ENCODE assay signal across 23 cellular contexts in the genomic region with DNA sequence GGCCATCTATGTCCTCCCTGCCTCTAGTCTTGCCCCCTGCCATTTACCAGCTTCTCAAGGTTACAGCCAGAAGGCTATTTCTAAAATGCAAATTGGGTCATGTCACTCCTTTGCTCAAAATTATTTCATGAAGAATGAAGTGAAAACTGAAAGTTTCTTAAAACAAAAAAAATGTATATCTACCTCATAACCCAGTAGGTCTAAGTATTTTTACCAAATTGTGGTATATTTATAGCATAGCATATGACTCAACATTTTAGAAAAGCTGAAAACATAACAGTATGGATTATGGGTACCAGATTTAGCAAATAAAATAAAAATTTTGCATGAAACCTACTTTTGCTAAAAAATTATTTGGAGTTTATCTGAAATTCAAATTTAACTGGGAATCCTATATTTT.
DNase-seq lines count a peak whose midpoint lies in the region; ATAC-seq and TF ChIP-seq lines count a peak whose summit lies in the region.
"Had no signal": no experiment of that assay in that cellular context is flagged by ENCODE, and none has a peak within 500 bp of the region (broad histone marks: within the 10 kb centered on the region; RNA-seq: fewer than 3 reads in every experiment).

No MANE protein-coding gene starts in this region.

- DNase-seq in stimulated activated CD4-positive, alpha-beta T cell treated with anti-CD3 and anti-CD28 coated beads, Interleukin-2, amount 100 ng/mL, for 48 hours, result no peak
- no peak for DNase-seq in lower lobe of right lung
- no peak for DNase-seq in MV-4-11 (lab: John Stamatoyannopoulos, UW)
- DNase-seq in NCI-H1105 treated with DMSO at 0.1 percent for 48 hours (lab: John Stamatoyannopoulos, UW), result no peak
- DNase-seq: 8988T; Caco-2; CD4-positive, alpha-beta memory T cell; DMS 273 treated with DMSO at 0.1 percent for 48 hours; DMS79 treated with DMSO at 0.1 percent for 48 hours; Kasumi-1; NCI-H1048; NCI-H1436 treated with DMSO at 0.1 percent for 48 hours; NCI-H1930; NCI-H2227 treated with DMSO at 0.1 percent for 48 hours; NCI-H510A; Peyer's patch; T1000 had no signal

- TF ChIP-seq CTCF in lower lobe of right lung (IDR thresholded peaks at IDR 0.05), result no peak

- H3K36me3 ChIP-seq in lower lobe of right lung, result no peaks in the 10 kb centered on the region
- H3K36me3 ChIP-seq: BLaER1 treated with 17β-estradiol and CSF1 and Interleukin-3, amounts not matched to agents 10 nM and 100 nM; Peyer's patch had no signal

- ATAC-seq in GM18511 (IDR thresholded peaks at IDR 0.05; ENCODE audit: unreplicated experiment), result peak; percentile 56
- ATAC-seq in GM21360 (IDR thresholded peaks at IDR 0.05; ENCODE audit: unreplicated experiment), result peak; percentile 56
- peak; percentile 49 for ATAC-seq in HG02884 (IDR thresholded peaks at IDR 0.05; ENCODE audit: unreplicated experiment)
- ATAC-seq in HG03558 (IDR thresholded peaks at IDR 0.05; ENCODE audit: extremely low read depth, unreplicated experiment), result peak; percentile 43
- ATAC-seq in lower lobe of right lung, result no peak
- ATAC-seq: HCT116 had no signal

- H3K4me3 ChIP-seq in lower lobe of right lung, result no peak overlapping the region
- H3K4me3 ChIP-seq: BLaER1 treated with 17β-estradiol and CSF1 and Interleukin-3, amounts not matched to agents 10 nM and 100 nM; Peyer's patch had no signal

- no peaks in the 10 kb centered on the region for H3K4me1 ChIP-seq in lower lobe of right lung
- H3K4me1 ChIP-seq: Peyer's patch had no signal

- intact Hi-C loops in lower lobe of right lung (cut with DNase I), result no loop called here

- no peak overlapping the region for H3K27ac ChIP-seq in lower lobe of right lung
- H3K27ac ChIP-seq: BLaER1 treated with 17β-estradiol and CSF1 and Interleukin-3, amounts not matched to agents 10 nM and 100 nM; Peyer's patch had no signal

- H3K27me3 ChIP-seq in lower lobe of right lung (ENCODE audit: low read depth), result peaks cover 6% of the 10 kb centered on the region
- H3K27me3 ChIP-seq: BLaER1 treated with 17β-estradiol and CSF1 and Interleukin-3, amounts not matched to agents 10 nM and 100 nM; Peyer's patch had no signal

- H3K9me3 ChIP-seq in lower lobe of right lung, result no peaks in the 10 kb centered on the region
- H3K9me3 ChIP-seq: Caco-2, Peyer's patch had no signal

Comparison
In these comparisons a context has a peak if more than half of its experiments do, and no peak if none do; other contexts are left out.
1. ATAC-seq: peak in GM18511 (single experiment), GM21360 (single experiment), HG02884 (single experiment) and HG03558 (single experiment); none in lower lobe of right lung (0 of 2).